ENCODE assay signal across 9 cellular contexts in genomic region chr18:74292541-74292858, GRCh38. TPM values are rescaled to one million over a fixed set of nuclear protein-coding genes. Genes with fewer than 3 reads are reported as not detected.
DNase-seq lines count a peak whose midpoint lies in the region; ATAC-seq and TF ChIP-seq lines count a peak whose summit lies in the region.
"Had no signal": no experiment of that assay in that cellular context is flagged by ENCODE, and none has a peak within 500 bp of the region (broad histone marks: within the 10 kb centered on the region; RNA-seq: fewer than 3 reads in every experiment).

No MANE protein-coding gene starts in this region.

- peak overlapping the region; percentile 40 to 82 (median 79) for H3K9ac ChIP-seq in BLaER1 treated with 17β-estradiol and CSF1 and Interleukin-3, amounts not matched to agents 10 nM and 100 nM
- H3K9ac ChIP-seq in neural cell (ENCODE audit: low read length), result peak overlapping the region; percentile 58

- DNase-seq in LNCaP clone FGC (ENCODE audit: low read depth), result no peak
- no peak for DNase-seq in dorsolateral prefrontal cortex
- no peak for DNase-seq in NCI-H82 treated with DMSO at 0.1 percent for 48 hours (lab: John Stamatoyannopoulos, UW; ENCODE audit: unreplicated experiment)
- no peak for DNase-seq in stimulated activated CD4-positive, alpha-beta T cell treated with anti-CD3 and anti-CD28 coated beads, Interleukin-4, amount 100 ng/mL, for 24 hours

- peaks cover 0 to 5% (median 0%) of the 10 kb centered on the region in 11 experiments; a peak in 4 of 22 replicates for H3K9me3 ChIP-seq in BLaER1 treated with 17β-estradiol and CSF1 and Interleukin-3, amounts not matched to agents 10 nM and 100 nM (replicated peaks in 1 of 11)
- H3K9me3 ChIP-seq in neural cell (ENCODE audit: low read length), result no peaks in the 10 kb centered on the region

- TF ChIP-seq CTCF in LNCaP clone FGC (IDR thresholded peaks at IDR 0.05; ENCODE audit: control insufficient read depth, extremely low read depth, insufficient read depth), result no peak
- no peak for TF ChIP-seq CTCF in dorsolateral prefrontal cortex (IDR thresholded peaks at IDR 0.05 in 54 of 56, conservative IDR thresholded peaks at IDR 0.05 in 2 of 56; ENCODE audit: low read depth in 1 of 56, partially characterized antibody in 56 of 56)
- no peak for TF ChIP-seq CTCF in neural cell (IDR thresholded peaks at IDR 0.05; ENCODE audit: poor library complexity, severe bottlenecking)

- TF ChIP-seq EP300 in neural cell (conservative IDR thresholded peaks at IDR 0.05; ENCODE audit: poor library complexity, severe bottlenecking), result no peak

- H4K20me1 ChIP-seq in BLaER1 treated with 17β-estradiol and CSF1 and Interleukin-3, amounts not matched to agents 10 nM and 100 nM, result no peaks in the 10 kb centered on the region; a peak in 1 of 22 replicates
- H4K20me1 ChIP-seq in neural cell (ENCODE audit: insufficient read depth), result no peaks in the 10 kb centered on the region

- no peaks in the 10 kb centered on the region for H3F3A ChIP-seq in neural cell (ENCODE audit: insufficient read depth, low read length, poor library complexity, severe bottlenecking)

- ATAC-seq in HG03039 (IDR thresholded peaks at IDR 0.05; ENCODE audit: unreplicated experiment), result no peak
- ATAC-seq in HG03469 (IDR thresholded peaks at IDR 0.05; ENCODE audit: unreplicated experiment), result no peak

- intact Hi-C loops in dorsolateral prefrontal cortex (cut with DNase I), result loop anchor here (2.0 to 5.0 kb wide), 3 partner anchors 144 to 205 kb away; partner anchors contain the start of genes TIMM21 (in 2 of the 2), CNDP2 (in 1 of the 2) and FBXO15 (in 1 of the 2)

- no peaks in the 10 kb centered on the region for H3K36me3 ChIP-seq in BLaER1 treated with 17β-estradiol and CSF1 and Interleukin-3, amounts not matched to agents 10 nM and 100 nM
- H3K36me3 ChIP-seq in neural cell (ENCODE audit: insufficient read depth, low read length), result no peaks in the 10 kb centered on the region

- H3K4me2 ChIP-seq in BLaER1 treated with 17β-estradiol and CSF1 and Interleukin-3, amounts not matched to agents 10 nM and 100 nM, result peak overlapping the region; percentile 71 to 98 (median 86)
- H3K4me2 ChIP-seq in neural cell (ENCODE audit: low read length), result peak overlapping the region; percentile 54

- peak overlapping the region in 10 of 11 experiments; percentile 42 to 71 (median 54); a peak in 19 of 22 replicates for H3K27ac ChIP-seq in BLaER1 treated with 17β-estradiol and CSF1 and Interleukin-3, amounts not matched to agents 10 nM and 100 nM
- H3K27ac ChIP-seq in dorsolateral prefrontal cortex, result peak overlapping the region in 53 of 59 donors; percentile 3 to 87 (median 73)
- H3K27ac ChIP-seq in neural cell (ENCODE audit: low read length), result peak overlapping the region; percentile 18

- no peaks in the 10 kb centered on the region for H3K9me2 ChIP-seq in neural cell (ENCODE audit: insufficient read depth, low read length)

- H3K4me3 ChIP-seq in BLaER1 treated with 17β-estradiol and CSF1 and Interleukin-3, amounts not matched to agents 10 nM and 100 nM, result peak overlapping the region; percentile 61 to 89 (median 82)
- peak overlapping the region; percentile 93 for H3K4me3 ChIP-seq in LNCaP clone FGC (ENCODE audit: low read depth, low read length)
- H3K4me3 ChIP-seq in dorsolateral prefrontal cortex, result peak overlapping the region; percentile 65 to 100 (median 92)
- peak overlapping the region; percentile 99 for H3K4me3 ChIP-seq in neural cell (ENCODE audit: low read length)

- H3K4me1 ChIP-seq in BLaER1 treated with 17β-estradiol and CSF1 and Interleukin-3, amounts not matched to agents 10 nM and 100 nM, result peaks cover 15 to 29% (median 20%) of the 10 kb centered on the region in 10 experiments

- no peak for TF ChIP-seq RAD21 in neural cell (conservative IDR thresholded peaks at IDR 0.05)

- no peak overlapping the region for H2AFZ ChIP-seq in neural cell (ENCODE audit: low read depth, low read length)

- no peaks in the 10 kb centered on the region for H3K27me3 ChIP-seq in BLaER1 treated with 17β-estradiol and CSF1 and Interleukin-3, amounts not matched to agents 10 nM and 100 nM
- no peaks in the 10 kb centered on the region for H3K27me3 ChIP-seq in dorsolateral prefrontal cortex
- H3K27me3 ChIP-seq in neural cell (ENCODE audit: insufficient read depth, low read depth, low read length), result no peaks in the 10 kb centered on the region

- H3K79me2 ChIP-seq in neural cell (replicated peaks; ENCODE audit: insufficient read depth, low read length), result no peaks in the 10 kb centered on the region

TF ChIP-seq in neural cell, 6 proteins besides CTCF, POLR2A, EP300 and RAD21:
- TF ChIP-seq TAF1 (IDR thresholded peaks at IDR 0.05; ENCODE audit: low read depth) (no peak), EZH2 (IDR thresholded peaks at IDR 0.05; ENCODE audit: borderline replicate concordance, insufficient read depth, low read length, poor library complexity, severe bottlenecking) (no peak), MXI1 (conservative IDR thresholded peaks at IDR 0.05; ENCODE audit: poor library complexity, severe bottlenecking) (no peak), REST (IDR thresholded peaks at IDR 0.05; ENCODE audit: borderline replicate concordance) (no peak), POLR2AphosphoS5 (IDR thresholded peaks at IDR 0.05) (no peak), SMC3 (conservative IDR thresholded peaks at IDR 0.05; ENCODE audit: poor library complexity) (no peak)

RNA-seq across cellular contexts. Expression of gene CYB5A, which starts 0.7 kb away (rescaled TPM):
- total RNA-seq in dorsolateral prefrontal cortex, result 10 to 100 TPM; 20.0 to 49.0 (median 31.9) TPM
- polyA plus RNA-seq in neural cell, result 31.1 and 35.4 TPM in 2 replicates
- polyA minus RNA-seq in neural cell, result 10.2 and 17.9 TPM in 2 replicates

RNA-seq across cellular contexts. Expression of gene C18orf63, which starts 23.1 kb away (rescaled TPM):
- under 1 TPM in 1 of 120 experiments, not detected in 119; 0.11 TPM for total RNA-seq in dorsolateral prefrontal cortex
- not detected in 2 replicates for polyA plus RNA-seq in neural cell
- not detected in 2 replicates for polyA minus RNA-seq in neural cell
- total RNA-seq: SK-MEL-5 had no signal

Comparison
In these comparisons a context has a peak if more than half of its experiments do, and no peak if none do; other contexts are left out.
1. H3K27ac ChIP-seq: peak in every context shown above with its lines; median percentile 73 in dorsolateral prefrontal cortex; 54 in BLaER1 treated with 17β-estradiol and CSF1 and Interleukin-3, amounts not matched to agents 10 nM and 100 nM; 18 in neural cell.